In the genomic region with DNA sequence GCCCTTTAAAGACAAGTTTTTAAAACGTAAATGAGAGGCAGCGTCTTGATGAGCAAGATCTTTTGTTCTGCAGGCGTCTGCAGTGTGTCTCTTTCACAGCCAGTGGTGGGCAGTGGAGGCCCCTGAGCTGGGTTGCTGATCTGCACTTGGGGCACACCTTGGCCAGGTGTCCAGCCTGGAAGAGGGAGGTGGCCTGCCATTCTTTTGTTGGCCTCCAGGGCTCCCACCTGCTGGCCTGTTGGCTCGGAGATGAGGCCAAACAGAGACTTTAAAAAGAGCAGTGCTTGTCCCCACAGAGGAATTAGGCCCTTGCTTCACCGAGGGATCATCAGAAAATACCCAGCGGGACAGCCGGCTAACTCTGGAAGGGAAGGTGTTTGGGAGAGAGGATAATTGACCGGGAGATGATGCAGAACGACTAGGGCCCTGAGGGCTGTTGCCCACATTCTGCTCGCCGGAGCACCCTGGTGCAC, we compare ENCODE assay signal across 8 cellular contexts.
DNase-seq lines count a peak whose midpoint lies in the region; ATAC-seq lines count a peak whose summit lies in the region.

No MANE protein-coding gene starts in this region.

- DNase-seq in stimulated activated CD8-positive, alpha-beta memory T cell treated with anti-CD3 and anti-CD28 coated beads, Interleukin-15, amount 100 ng/mL, for 48 hours (ENCODE audit: low read depth in 2 of 2): peak; percentile 19 to 28
- no peak for DNase-seq in stimulated activated CD8-positive, alpha-beta memory T cell treated with anti-CD3 and anti-CD28 coated beads, Interleukin-4, amount 100 ng/mL, for 48 hours
- DNase-seq in kidney tubule cell (ENCODE audit: low spot score) (peak; percentile 38), GM03348 (ENCODE audit: low spot score) (no peak), DMS79 (lab: John Stamatoyannopoulos, UW) (no peak)

- no peaks in the 10 kb centered on the region for H3K27me3 Mint-ChIP-seq in activated naive CD4-positive, alpha-beta T cell treated with anti-CD3 and anti-CD28 coated beads, Interleukin-2, amount 50 U/mL, for 24 hours

- H3K9me3 Mint-ChIP-seq in activated naive CD4-positive, alpha-beta T cell treated with anti-CD3 and anti-CD28 coated beads, Interleukin-2, amount 50 U/mL, for 24 hours: no peaks in the 10 kb centered on the region

- no peak for ATAC-seq in HG03460 (IDR thresholded peaks at IDR 0.05; ENCODE audit: unreplicated experiment)
- ATAC-seq in HG03039 (IDR thresholded peaks at IDR 0.05; ENCODE audit: unreplicated experiment): no peak

- H3K36me3 Mint-ChIP-seq in activated naive CD4-positive, alpha-beta T cell treated with anti-CD3 and anti-CD28 coated beads, Interleukin-2, amount 50 U/mL, for 24 hours: peaks cover 2% of the 10 kb centered on the region

- H3K4me3 Mint-ChIP-seq in activated naive CD4-positive, alpha-beta T cell treated with anti-CD3 and anti-CD28 coated beads, Interleukin-2, amount 50 U/mL, for 24 hours: peak overlapping the region; percentile 73

- peaks cover 63% of the 10 kb centered on the region for H3K4me1 Mint-ChIP-seq in activated naive CD4-positive, alpha-beta T cell treated with anti-CD3 and anti-CD28 coated beads, Interleukin-2, amount 50 U/mL, for 24 hours

- H3K27ac Mint-ChIP-seq in activated naive CD4-positive, alpha-beta T cell treated with anti-CD3 and anti-CD28 coated beads, Interleukin-2, amount 50 U/mL, for 24 hours: peak overlapping the region; percentile 84

Comparison
In these comparisons a context has a peak if more than half of its experiments do, and no peak if none do; other contexts are left out.
1. DNase-seq: peak in stimulated activated CD8-positive, alpha-beta memory T cell treated with anti-CD3 and anti-CD28 coated beads, Interleukin-15, amount 100 ng/mL, for 48 hours (2 of 2) and kidney tubule cell (single experiment); none in stimulated activated CD8-positive, alpha-beta memory T cell treated with anti-CD3 and anti-CD28 coated beads, Interleukin-4, amount 100 ng/mL, for 48 hours (single experiment), GM03348 (single experiment) and DMS79 (single experiment).